10 cellular contexts compared by ENCODE assay signal in the genomic region with DNA sequence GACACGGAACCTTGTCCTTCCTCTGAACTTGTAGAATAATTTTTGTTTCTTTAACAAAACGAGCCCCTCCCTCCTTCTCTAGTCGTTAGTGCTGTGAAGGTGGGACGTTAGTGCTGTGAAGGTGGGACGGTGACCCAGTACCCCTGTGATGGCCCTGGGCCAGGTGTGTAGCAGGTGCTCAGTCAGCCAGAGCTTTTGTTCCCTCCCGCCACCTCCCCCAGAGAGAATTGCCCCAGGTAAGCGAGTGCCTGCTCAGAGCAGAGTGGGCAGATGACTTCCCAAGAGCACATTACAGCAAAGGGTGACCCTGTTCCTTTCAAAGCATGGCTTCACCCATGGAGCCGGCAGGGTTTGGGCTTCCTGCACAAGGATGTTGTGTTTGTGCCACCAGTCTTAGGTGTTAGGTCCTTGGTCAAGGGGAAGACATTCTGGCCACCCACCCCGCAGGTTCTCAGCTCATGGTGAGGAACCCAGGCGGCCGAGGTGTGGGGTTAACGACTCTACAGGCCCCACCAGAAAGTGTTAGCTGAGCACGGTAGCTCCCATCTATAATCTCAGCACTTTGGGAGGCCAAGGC. TPM values are rescaled to one million over a fixed set of nuclear protein-coding genes. Genes with fewer than 3 reads are reported as not detected.
DNase-seq lines count a peak whose midpoint lies in the region; ATAC-seq, FAIRE-seq and TF ChIP-seq lines count a peak whose summit lies in the region.
"Had no signal": no experiment of that assay in that cellular context is flagged by ENCODE, and none has a peak within 500 bp of the region (broad histone marks: within the 10 kb centered on the region; RNA-seq: fewer than 3 reads in every experiment).

No MANE protein-coding gene starts in this region.

- H3K27ac ChIP-seq in KOPT-K1 (ENCODE audit: low read depth, low read length, poor library complexity, severe bottlenecking) (peak overlapping the region; percentile 88), osteoblast (ENCODE audit: low read depth, low read length) (peak overlapping the region; percentile 69)

- peaks cover 37% of the 10 kb centered on the region for H3K4me1 ChIP-seq in osteoblast (ENCODE audit: insufficient read depth, low read length)

- H3K27me3 Mint-ChIP-seq in central memory CD8-positive, alpha-beta T cell: no peaks in the 10 kb centered on the region

- FAIRE-seq in D721Med (lab: Jason Lieb, UNC): no peak

- peaks cover 84% of the 10 kb centered on the region for H3K4me1 Mint-ChIP-seq in central memory CD8-positive, alpha-beta T cell

- no peak overlapping the region for H3K4me2 ChIP-seq in osteoblast (ENCODE audit: insufficient read depth, low read length)

- no peak overlapping the region for H3K4me3 ChIP-seq in osteoblast (ENCODE audit: insufficient read depth, low read length)

- peaks cover 27% of the 10 kb centered on the region for H4K20me1 ChIP-seq in osteoblast (ENCODE audit: insufficient read depth, low read length)

- no peak for ATAC-seq in central memory CD8-positive, alpha-beta T cell (replicated peaks; ENCODE audit: extremely low read depth, poor library complexity, severe bottlenecking)
- ATAC-seq in GM21786 (IDR thresholded peaks at IDR 0.05; ENCODE audit: unreplicated experiment): no peak

- peaks cover 19% of the 10 kb centered on the region for H3K36me3 Mint-ChIP-seq in central memory CD8-positive, alpha-beta T cell (ENCODE audit: insufficient read depth)

- H3K79me2 ChIP-seq in osteoblast (ENCODE audit: insufficient read depth, low read length): peaks cover 40% of the 10 kb centered on the region

- peak overlapping the region; percentile 75 for H3K4me3 Mint-ChIP-seq in central memory CD8-positive, alpha-beta T cell

- H3K9me3 Mint-ChIP-seq in central memory CD8-positive, alpha-beta T cell: no peaks in the 10 kb centered on the region

- peak overlapping the region; percentile 100 for H3K27ac Mint-ChIP-seq in central memory CD8-positive, alpha-beta T cell (ENCODE audit: low read depth)

- DNase-seq in COR-L47 (lab: John Stamatoyannopoulos, UW) (peak; percentile 16), osteoblast (ENCODE audit: insufficient read length, low spot score, missing footprints) (peak; percentile 72), mesenteric fat pad (ENCODE audit: low spot score) (no peak), kidney tubule cell (ENCODE audit: low spot score) (no peak), D721Med (ENCODE audit: insufficient read length, low spot score) (no peak)
- no peak for DNase-seq in central memory CD8-positive, alpha-beta T cell (ENCODE audit: low spot score in 2 of 2)
- DNase-seq: activated CD4-positive, alpha-beta T cell treated with anti-CD3 and anti-CD28 coated beads, Interleukin-2, amount 50 U/mL, for 48 hours; NCI-H2081 treated with DMSO at 0.1 percent for 48 hours had no signal

- H3K36me3 ChIP-seq in KOPT-K1 (ENCODE audit: insufficient read depth, low read length) (no peaks in the 10 kb centered on the region), osteoblast (ENCODE audit: insufficient read depth, low read length) (peaks cover 17% of the 10 kb centered on the region)

- no peaks in the 10 kb centered on the region for H3K27me3 ChIP-seq in osteoblast (ENCODE audit: insufficient read depth, low read length)

- TF ChIP-seq CTCF in osteoblast (IDR thresholded peaks at IDR 0.05; ENCODE audit: extremely low read depth, low read depth, low read length) (no peak), D721Med (IDR thresholded peaks at IDR 0.05; ENCODE audit: insufficient read depth, missing control alignments) (no peak)

- no peak overlapping the region for H2AFZ ChIP-seq in osteoblast (ENCODE audit: low read length)

- H3K9me3 ChIP-seq in KOPT-K1 (ENCODE audit: insufficient read depth, low read length, poor library complexity, severe bottlenecking): no peaks in the 10 kb centered on the region
- H3K9me3 ChIP-seq in osteoblast (ENCODE audit: low read depth, low read length): no peaks in the 10 kb centered on the region

RNA-seq across cellular contexts. Expression of gene SLC6A6, which starts 30.7 kb away (rescaled TPM):
- total RNA-seq in osteoblast: 76.6 and 86.5 TPM in 2 replicates
- total RNA-seq in mesenteric fat pad: 49.3 TPM

Comparison
In these comparisons a context has a peak if more than half of its experiments do, and no peak if none do; other contexts are left out.
1. DNase-seq: peak in COR-L47 (single experiment) and osteoblast (single experiment); none in central memory CD8-positive, alpha-beta T cell (0 of 2), mesenteric fat pad (single experiment), kidney tubule cell (single experiment) and D721Med (single experiment).